Comparison of ENCODE assay signal across 9 cellular contexts in genomic region chr6:90701146-90701781, GRCh38.
DNase-seq lines count a peak whose midpoint lies in the region; ATAC-seq, FAIRE-seq and TF ChIP-seq lines count a peak whose summit lies in the region.
"Had no signal": no experiment of that assay in that cellular context is flagged by ENCODE, and none has a peak within 500 bp of the region (broad histone marks: within the 10 kb centered on the region; RNA-seq: fewer than 3 reads in every experiment).

No MANE protein-coding gene starts in this region.

- H3K27ac Mint-ChIP-seq in activated T-cell treated with anti-CD3 and anti-CD28 coated beads, Interleukin-2, amount 50 U/mL, for 24 hours: no peak overlapping the region

- ATAC-seq in GM21447 (IDR thresholded peaks at IDR 0.05; ENCODE audit: unreplicated experiment) (peak; percentile 89), HG03565 (IDR thresholded peaks at IDR 0.05; ENCODE audit: unreplicated experiment) (peak; percentile 89), pancreas (no peak)

- H3K9me3 Mint-ChIP-seq in activated T-cell treated with anti-CD3 and anti-CD28 coated beads, Interleukin-2, amount 50 U/mL, for 24 hours: no peaks in the 10 kb centered on the region

- no peaks in the 10 kb centered on the region for H3K4me1 ChIP-seq in pancreas

- no peak for TF ChIP-seq CTCF in GM13976 (IDR thresholded peaks at IDR 0.05; ENCODE audit: borderline replicate concordance, control extremely low read depth, extremely low read depth, insufficient read depth, missing control alignments)
- TF ChIP-seq CTCF in WERI-Rb-1 (IDR thresholded peaks at IDR 0.05; ENCODE audit: low read depth, low read length): no peak
- no peak for TF ChIP-seq CTCF in pancreas (IDR thresholded peaks at IDR 0.05)

- no peak for FAIRE-seq in pancreas (lab: Jason Lieb, UNC)

- no peak overlapping the region for H3K27ac ChIP-seq in WERI-Rb-1
- H3K27ac ChIP-seq in pancreas: no peak overlapping the region

- no peaks in the 10 kb centered on the region for H3K36me3 Mint-ChIP-seq in activated T-cell treated with anti-CD3 and anti-CD28 coated beads, Interleukin-2, amount 50 U/mL, for 24 hours (ENCODE audit: low read depth)

- in situ Hi-C loops in GM13976 (cut with MboI; ENCODE audit: low sequenced_read_pairs, unreplicated experiment): no loop called here

- H3K27me3 ChIP-seq in WERI-Rb-1 (ENCODE audit: insufficient read depth, low read depth, severe bottlenecking): no peaks in the 10 kb centered on the region
- peaks cover 0 to 11% (median 0%) of the 10 kb centered on the region in 4 donors for H3K27me3 ChIP-seq in pancreas

- H3K4me3 Mint-ChIP-seq in activated T-cell treated with anti-CD3 and anti-CD28 coated beads, Interleukin-2, amount 50 U/mL, for 24 hours: no peak overlapping the region

- no peak overlapping the region for H3K4me3 ChIP-seq in WERI-Rb-1 (ENCODE audit: low read depth, low read length)
- H3K4me3 ChIP-seq in pancreas: no peak overlapping the region
- H3K4me3 ChIP-seq: lung had no signal

- WGBS in pancreas, 2 donors: 28 to 48% methylated on average over 7 of the region's 7 CpGs

- H3K36me3 ChIP-seq in WERI-Rb-1: no peaks in the 10 kb centered on the region
- no peaks in the 10 kb centered on the region for H3K36me3 ChIP-seq in pancreas

- H3K4me1 Mint-ChIP-seq in activated T-cell treated with anti-CD3 and anti-CD28 coated beads, Interleukin-2, amount 50 U/mL, for 24 hours (ENCODE audit: low read depth): peaks cover 9% of the 10 kb centered on the region

- DNase-seq in GM13976 (ENCODE audit: low spot score): peak; percentile 5
- peak; percentile 16 for DNase-seq in WERI-Rb-1
- no peak for DNase-seq in pancreas
- DNase-seq in activated T-cell treated with anti-CD3 and anti-CD28 coated beads, Interleukin-2, amount 50 U/mL, for 24 hours: no peak
- DNase-seq in activated CD4-positive, alpha-beta T cell treated with anti-CD3 and anti-CD28 coated beads for 1 hour: no peak
- no peak for DNase-seq in hippocampal formation (lab: John Stamatoyannopoulos, UW)

- intact Hi-C loops in pancreas (cut with DNase I): no loop called here

- no peaks in the 10 kb centered on the region for H3K9me3 ChIP-seq in WERI-Rb-1 (ENCODE audit: severe bottlenecking)
- H3K9me3 ChIP-seq in pancreas: no peaks in the 10 kb centered on the region

- H3K27me3 Mint-ChIP-seq in activated T-cell treated with anti-CD3 and anti-CD28 coated beads, Interleukin-2, amount 50 U/mL, for 24 hours: no peaks in the 10 kb centered on the region

Comparison
In these comparisons a context has a peak if more than half of its experiments do, and no peak if none do; other contexts are left out.
1. DNase-seq: peak in GM13976 (single experiment) and WERI-Rb-1 (single experiment); none in pancreas (0 of 6), activated T-cell treated with anti-CD3 and anti-CD28 coated beads, Interleukin-2, amount 50 U/mL, for 24 hours (single experiment), activated CD4-positive, alpha-beta T cell treated with anti-CD3 and anti-CD28 coated beads for 1 hour (single experiment) and hippocampal formation (0 of 2).
2. ATAC-seq: peak in GM21447 (single experiment) and HG03565 (single experiment); none in pancreas (0 of 4).